ENCODE assay signal across 7 cellular contexts in the genomic region with DNA sequence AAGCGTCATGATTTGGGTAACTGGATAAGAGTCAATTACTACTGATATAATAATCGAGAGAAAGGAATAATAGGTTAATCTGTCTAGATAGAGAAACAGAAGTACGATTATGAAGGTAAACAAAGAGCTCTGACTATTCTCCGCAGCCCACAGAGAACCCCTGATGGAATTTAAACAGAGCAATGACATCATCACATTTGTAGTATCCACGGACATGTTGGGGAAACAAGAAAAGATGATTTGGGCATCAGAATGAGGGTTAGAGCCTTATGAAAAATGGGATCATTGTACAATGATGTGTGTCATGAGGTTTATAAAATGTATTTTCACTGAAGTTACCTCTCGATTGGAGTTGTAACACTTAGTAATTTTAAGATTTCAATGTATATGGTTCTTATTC.
"Had no signal": no experiment of that assay in that cellular context is flagged by ENCODE, and none has a peak within 500 bp of the region (broad histone marks: within the 10 kb centered on the region; RNA-seq: fewer than 3 reads in every experiment).

No MANE protein-coding gene starts in this region.

- ATAC-seq: GM12878 had no signal

- H3K4me3 ChIP-seq: GM12878 had no signal

- FAIRE-seq: G401.6, GM12878, GM12892, GM18507, GM19239 had no signal

- DNase-seq: GDM1, GF-D8 had no signal
